18 cellular contexts compared by ENCODE assay signal in the genomic region with DNA sequence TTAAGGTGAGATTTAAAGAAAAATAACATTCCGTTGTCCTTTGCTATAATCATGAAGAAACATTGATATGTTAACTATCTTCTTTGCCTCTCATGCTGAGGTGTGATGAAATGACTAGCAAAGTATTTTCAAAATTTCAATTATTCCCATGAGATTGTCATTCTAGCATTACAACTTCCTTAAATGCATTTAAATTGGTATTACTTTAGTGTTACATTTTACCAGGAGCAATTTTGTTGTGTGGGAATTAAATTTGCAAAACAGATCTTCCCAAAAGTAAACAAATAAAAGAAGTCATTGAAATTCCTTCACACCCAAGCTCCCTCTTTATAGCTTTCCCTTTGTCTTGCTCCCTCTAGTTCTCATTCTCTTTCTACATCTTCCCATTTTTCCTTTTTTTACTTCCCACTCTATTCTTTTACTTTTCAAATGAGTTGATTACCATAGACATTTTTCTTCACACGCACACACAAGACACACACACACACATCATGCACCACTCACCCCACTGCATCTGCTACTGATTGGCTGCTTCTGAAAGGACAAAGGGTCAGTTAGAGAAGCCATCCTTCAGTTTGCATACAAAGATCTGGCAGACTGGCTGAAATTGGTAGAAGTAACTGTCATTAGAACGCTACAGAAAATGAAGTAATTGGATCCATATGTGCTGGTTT. TPM values are rescaled to one million over a fixed set of nuclear protein-coding genes. Genes with fewer than 3 reads are reported as not detected.
DNase-seq lines count a peak whose midpoint lies in the region; ATAC-seq and TF ChIP-seq lines count a peak whose summit lies in the region.
"Had no signal": no experiment of that assay in that cellular context is flagged by ENCODE, and none has a peak within 500 bp of the region (broad histone marks: within the 10 kb centered on the region; RNA-seq: fewer than 3 reads in every experiment).

No MANE protein-coding gene starts in this region.

- H2AFZ ChIP-seq in Karpas-422 (ENCODE audit: low read length) = no peak overlapping the region
- H2AFZ ChIP-seq: hepatocyte had no signal

- H3K27ac ChIP-seq in Karpas-422 (ENCODE audit: low read length) (no peak overlapping the region), iPS-18a (ENCODE audit: low read length) (peak overlapping the region; percentile 36)
- H3K27ac ChIP-seq: BLaER1 treated with 17β-estradiol and CSF1 and Interleukin-3, amounts not matched to agents 10 nM and 100 nM; hepatocyte; lower lobe of right lung; WERI-Rb-1 had no signal

- H3K4me2 ChIP-seq in Karpas-422 (ENCODE audit: low read depth, low read length, poor library complexity, severe bottlenecking) = no peak overlapping the region
- H3K4me2 ChIP-seq: BLaER1 treated with 17β-estradiol and CSF1 and Interleukin-3, amounts not matched to agents 10 nM and 100 nM; hepatocyte had no signal

- no peaks in the 10 kb centered on the region for H3K27me3 ChIP-seq in Karpas-422 (ENCODE audit: low read length)
- H3K27me3 ChIP-seq in iPS-18a (ENCODE audit: control insufficient read depth, insufficient read depth, low read length) = no peaks in the 10 kb centered on the region
- H3K27me3 ChIP-seq: BLaER1 treated with 17β-estradiol and CSF1 and Interleukin-3, amounts not matched to agents 10 nM and 100 nM; hepatocyte had no signal

- H3K4me1 ChIP-seq in Karpas-422 (ENCODE audit: low read length) (no peaks in the 10 kb centered on the region), iPS-18a (ENCODE audit: control insufficient read depth, low read depth, low read length) (peaks cover 24% of the 10 kb centered on the region)
- H3K4me1 ChIP-seq: BLaER1 treated with 17β-estradiol and CSF1 and Interleukin-3, amounts not matched to agents 10 nM and 100 nM; lower lobe of right lung had no signal

- H4K20me1 ChIP-seq in Karpas-422 (ENCODE audit: insufficient read depth, low read depth, low read length) = no peaks in the 10 kb centered on the region
- H4K20me1 ChIP-seq: BLaER1 treated with 17β-estradiol and CSF1 and Interleukin-3, amounts not matched to agents 10 nM and 100 nM had no signal

- ATAC-seq in GM19023 (IDR thresholded peaks at IDR 0.05; ENCODE audit: unreplicated experiment) (peak; percentile 66), SK-N-SH treated with all-trans-retinoic acid at 6 μM for 48 hours (no peak), GM21576 (IDR thresholded peaks at IDR 0.05; ENCODE audit: unreplicated experiment) (no peak)
- ATAC-seq: activated CD8-positive, alpha-beta T cell treated with anti-CD3 and anti-CD28 coated beads for 36 hours; lower lobe of right lung had no signal

- H3K9me2 ChIP-seq in Karpas-422 (replicated peaks; ENCODE audit: insufficient read depth, low read length) = no peaks in the 10 kb centered on the region

- H3K79me2 ChIP-seq in Karpas-422 (ENCODE audit: low read length) = no peaks in the 10 kb centered on the region
- H3K79me2 ChIP-seq: hepatocyte had no signal

- no peaks in the 10 kb centered on the region for H3K9me3 ChIP-seq in Karpas-422 (ENCODE audit: low read length)
- no peaks in the 10 kb centered on the region for H3K9me3 ChIP-seq in iPS-18a (ENCODE audit: control insufficient read depth, low read depth, low read length)
- H3K9me3 ChIP-seq: lower lobe of right lung had no signal

- H3K4me3 ChIP-seq in Karpas-422 (ENCODE audit: low read length) (no peak overlapping the region), iPS-18a (ENCODE audit: low read length) (peak overlapping the region; percentile 28)
- H3K4me3 ChIP-seq: BLaER1 treated with 17β-estradiol and CSF1 and Interleukin-3, amounts not matched to agents 10 nM and 100 nM; hepatocyte; lower lobe of right lung had no signal

- DNase-seq in Karpas-422 (peak; percentile 39), cerebellar nuclear complex (lab: John Stamatoyannopoulos, UW) (no peak), NCI-H774 (lab: John Stamatoyannopoulos, UW) (no peak)
- DNase-seq: activated CD8-positive, alpha-beta T cell treated with anti-CD3 and anti-CD28 coated beads for 36 hours; activated T-cell treated with anti-CD3 and anti-CD28 coated beads, Interleukin-2, amount 50 U/mL, for 48 hours; lower lobe of right lung; naive B cell; NCI-H2029 treated with DMSO at 0.1 percent for 48 hours; small intestine; WERI-Rb-1 had no signal

- no peaks in the 10 kb centered on the region for H3K36me3 ChIP-seq in Karpas-422 (ENCODE audit: insufficient read depth, low read length)
- H3K36me3 ChIP-seq in iPS-18a (ENCODE audit: control insufficient read depth, low read depth, low read length) = no peaks in the 10 kb centered on the region
- H3K36me3 ChIP-seq: BLaER1 treated with 17β-estradiol and CSF1 and Interleukin-3, amounts not matched to agents 10 nM and 100 nM; lower lobe of right lung; WERI-Rb-1 had no signal

- H3K9ac ChIP-seq in Karpas-422 (ENCODE audit: low read length) (no peak overlapping the region), iPS-18a (ENCODE audit: low read length) (peak overlapping the region; percentile 37)
- H3K9ac ChIP-seq: BLaER1 treated with 17β-estradiol and CSF1 and Interleukin-3, amounts not matched to agents 10 nM and 100 nM had no signal

TF ChIP-seq in SK-N-SH treated with all-trans-retinoic acid at 6 μM for 48 hours, 23 proteins besides CTCF, POLR2A, EP300 and RAD21:
- TF ChIP-seq, protein P1, sequence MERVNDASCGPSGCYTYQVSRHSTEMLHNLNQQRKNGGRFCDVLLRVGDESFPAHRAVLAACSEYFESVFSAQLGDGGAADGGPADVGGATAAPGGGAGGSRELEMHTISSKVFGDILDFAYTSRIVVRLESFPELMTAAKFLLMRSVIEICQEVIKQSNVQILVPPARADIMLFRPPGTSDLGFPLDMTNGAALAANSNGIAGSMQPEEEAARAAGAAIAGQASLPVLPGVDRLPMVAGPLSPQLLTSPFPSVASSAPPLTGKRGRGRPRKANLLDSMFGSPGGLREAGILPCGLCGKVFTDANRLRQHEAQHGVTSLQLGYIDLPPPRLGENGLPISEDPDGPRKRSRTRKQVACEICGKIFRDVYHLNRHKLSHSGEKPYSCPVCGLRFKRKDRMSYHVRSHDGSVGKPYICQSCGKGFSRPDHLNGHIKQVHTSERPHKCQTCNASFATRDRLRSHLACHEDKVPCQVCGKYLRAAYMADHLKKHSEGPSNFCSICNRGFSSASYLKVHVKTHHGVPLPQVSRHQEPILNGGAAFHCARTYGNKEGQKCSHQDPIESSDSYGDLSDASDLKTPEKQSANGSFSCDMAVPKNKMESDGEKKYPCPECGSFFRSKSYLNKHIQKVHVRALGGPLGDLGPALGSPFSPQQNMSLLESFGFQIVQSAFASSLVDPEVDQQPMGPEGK (CRISPR knock-in tag; IDR thresholded peaks at IDR 0.05; ENCODE audit: borderline replicate concordance) = no peak
- TF ChIP-seq ZNF8 (CRISPR knock-in tag; IDR thresholded peaks at IDR 0.05) (no peak), ZNF70 (CRISPR knock-in tag; IDR thresholded peaks at IDR 0.05) (no peak)

RNA-seq across cellular contexts. Expression of a gene that starts 10.0 kb away (rescaled TPM):
- not detected in 2 replicates for total RNA-seq in Karpas-422 (2014; rRNA removed; shearing (Covaris generic); ENCODE audit: low replicate concordance)
- total RNA-seq: activated CD8-positive, alpha-beta T cell treated with anti-CD3 and anti-CD28 coated beads for 36 hours; fibroblast of lung; lower lobe of right lung; posterior vena cava had no signal
